In genomic region chr7:35716038-35716803, GRCh38 we compare ENCODE assay signal across 10 cellular contexts. TPM values are rescaled to one million over a fixed set of nuclear protein-coding genes. Genes with fewer than 3 reads are reported as not detected.
DNase-seq lines count a peak whose midpoint lies in the region; ATAC-seq and TF ChIP-seq lines count a peak whose summit lies in the region.
"Had no signal": no experiment of that assay in that cellular context is flagged by ENCODE, and none has a peak within 500 bp of the region (broad histone marks: within the 10 kb centered on the region; RNA-seq: fewer than 3 reads in every experiment).

No MANE protein-coding gene starts in this region.

- peak overlapping the region; percentile 57 for H3K4me3 ChIP-seq in left ventricle myocardium inferior
- no peak overlapping the region for H3K4me3 ChIP-seq in prostate gland

- no peak overlapping the region for H2BK5ac ChIP-seq in H9 (ENCODE audit: insufficient read length, low read length)

- no peaks in the 10 kb centered on the region for H3K9me3 Mint-ChIP-seq in activated naive CD8-positive, alpha-beta T cell treated with anti-CD3 and anti-CD28 coated beads for 36 hours
- H3K9me3 Mint-ChIP-seq in H9 = peaks cover 2 to 3% of the 10 kb centered on the region in 2 experiments; a peak in 2 of 5 replicates
- H3K9me3 Mint-ChIP-seq: CD4-positive, CD25-positive, alpha-beta regulatory T cell had no signal

- no peaks in the 10 kb centered on the region for H3K79me2 ChIP-seq in H9 (ENCODE audit: insufficient read depth, low read length)

- H4K91ac ChIP-seq in H9 (ENCODE audit: insufficient read length, low read depth, low read length) = no peak overlapping the region

- TF ChIP-seq CTCF in left ventricle myocardium inferior (IDR thresholded peaks at IDR 0.05; ENCODE audit: borderline replicate concordance) (no peak), prostate gland (IDR thresholded peaks at IDR 0.05) (no peak), H9 (conservative IDR thresholded peaks at IDR 0.05) (no peak)

- H3K9ac ChIP-seq in H9 (ENCODE audit: extremely low read depth, insufficient read length, low read length) = no peak overlapping the region

- no peak overlapping the region for H3K4me2 ChIP-seq in H9 (ENCODE audit: insufficient read depth, insufficient read length, low read length)

- no peak overlapping the region for H3T11ph ChIP-seq in H9 (ENCODE audit: low read length)

- no peak overlapping the region for H2BK15ac ChIP-seq in H9 (ENCODE audit: low read depth, low read length)

- H4K5ac ChIP-seq in H9 (ENCODE audit: insufficient read length, low read depth, low read length) = no peak overlapping the region

- no peak overlapping the region for H3K18ac ChIP-seq in H9 (ENCODE audit: insufficient read length, low read depth, low read length)

- H3K36me3 ChIP-seq in left ventricle myocardium inferior = no peaks in the 10 kb centered on the region
- H3K36me3 ChIP-seq in prostate gland = no peaks in the 10 kb centered on the region

- no peaks in the 10 kb centered on the region for H3K79me1 ChIP-seq in H9 (ENCODE audit: insufficient read depth, low read depth, low read length, poor library complexity, severe bottlenecking)

- peaks cover 1% of the 10 kb centered on the region for H3K4me1 Mint-ChIP-seq in activated naive CD8-positive, alpha-beta T cell treated with anti-CD3 and anti-CD28 coated beads for 36 hours
- peaks cover 8 to 10% of the 10 kb centered on the region in 2 experiments for H3K4me1 Mint-ChIP-seq in H9

- ATAC-seq in GM21423 (IDR thresholded peaks at IDR 0.05; ENCODE audit: unreplicated experiment) = no peak
- ATAC-seq in HG03432 (IDR thresholded peaks at IDR 0.05; ENCODE audit: unreplicated experiment) = no peak
- ATAC-seq: T-helper 17 cell had no signal

- TF ChIP-seq POLR2A in prostate gland (IDR thresholded peaks at IDR 0.05) = no peak

- H4K20me1 ChIP-seq in H9 (ENCODE audit: control insufficient read depth, insufficient read depth, insufficient read length) = no peaks in the 10 kb centered on the region

- no peak overlapping the region for H2AFZ ChIP-seq in H9 (ENCODE audit: low read length)

- no peaks in the 10 kb centered on the region for H3K36me3 Mint-ChIP-seq in activated naive CD8-positive, alpha-beta T cell treated with anti-CD3 and anti-CD28 coated beads for 36 hours
- no peaks in the 10 kb centered on the region for H3K36me3 Mint-ChIP-seq in H9 (ENCODE audit: insufficient read depth in 1 of 3, low read depth in 3 of 3)
- H3K36me3 Mint-ChIP-seq: CD4-positive, CD25-positive, alpha-beta regulatory T cell had no signal

- H3K27ac ChIP-seq in left ventricle myocardium inferior (replicated peaks) (peak overlapping the region; percentile 79), prostate gland (no peak overlapping the region), H9 (ENCODE audit: insufficient read length, low read depth, low read length) (no peak overlapping the region)

- H3K27me3 ChIP-seq in left ventricle myocardium inferior (ENCODE audit: low read depth) = no peaks in the 10 kb centered on the region
- no peaks in the 10 kb centered on the region for H3K27me3 ChIP-seq in prostate gland (replicated peaks; ENCODE audit: insufficient read depth)
- no peaks in the 10 kb centered on the region for H3K27me3 ChIP-seq in H9 (ENCODE audit: insufficient read depth, low read length)

- intact Hi-C loops in left ventricle myocardium inferior (cut with micrococcal nuclease) = no loop called here
- intact Hi-C loops in prostate gland (cut with DNase I) = loop anchor here (10.0 kb wide), 1 partner anchor 259 kb away; no protein-coding TSS in a partner anchor

- H3K4me3 Mint-ChIP-seq in activated naive CD8-positive, alpha-beta T cell treated with anti-CD3 and anti-CD28 coated beads for 36 hours = no peak overlapping the region
- no peak overlapping the region for H3K4me3 Mint-ChIP-seq in H9
- H3K4me3 Mint-ChIP-seq: CD4-positive, CD25-positive, alpha-beta regulatory T cell; T-helper 17 cell had no signal

- H2BK20ac ChIP-seq in H9 (ENCODE audit: low read depth, low read length, poor library complexity, severe bottlenecking) = no peak overlapping the region

- no peak overlapping the region for H2AK5ac ChIP-seq in H9 (ENCODE audit: insufficient read length, low read length)

- DNase-seq in C1 segment of cervical spinal cord (lab: John Stamatoyannopoulos, UW) (peak in 9 of 14 donors; percentile 51 to 74 (median 56)), amniotic epithelial cell (ENCODE audit: low read depth) (peak; percentile 78), left ventricle myocardium inferior (no peak), prostate gland (ENCODE audit: low spot score) (peak; percentile 42), H9 (no peak)
- DNase-seq in activated naive CD8-positive, alpha-beta T cell treated with anti-CD3 and anti-CD28 coated beads for 36 hours = no peak
- DNase-seq: CD4-positive, CD25-positive, alpha-beta regulatory T cell; T-helper 17 cell had no signal

- H3K4me1 ChIP-seq in left ventricle myocardium inferior (peaks cover 54% of the 10 kb centered on the region), prostate gland (replicated peaks) (no peaks in the 10 kb centered on the region), H9 (ENCODE audit: insufficient read depth, low read length) (no peaks in the 10 kb centered on the region)

- H3K23me2 ChIP-seq in H9 (ENCODE audit: insufficient read length, low read depth, low read length, poor library complexity, severe bottlenecking) = no peaks in the 10 kb centered on the region

- no peak overlapping the region for H2BK120ac ChIP-seq in H9 (ENCODE audit: low read depth, low read length, poor library complexity, severe bottlenecking)

- H3K27me3 Mint-ChIP-seq in activated naive CD8-positive, alpha-beta T cell treated with anti-CD3 and anti-CD28 coated beads for 36 hours = no peaks in the 10 kb centered on the region
- no peaks in the 10 kb centered on the region for H3K27me3 Mint-ChIP-seq in H9 (ENCODE audit: low read depth)

- H4K8ac ChIP-seq in H9 (replicated peaks; ENCODE audit: insufficient read length, low read depth, low read length) = no peak overlapping the region

- H3K9me3 ChIP-seq in left ventricle myocardium inferior (replicated peaks) = no peaks in the 10 kb centered on the region
- no peaks in the 10 kb centered on the region for H3K9me3 ChIP-seq in prostate gland
- no peaks in the 10 kb centered on the region for H3K9me3 ChIP-seq in H9 (ENCODE audit: control insufficient read depth, low read depth, low read length)

- no peak overlapping the region for H3K27ac Mint-ChIP-seq in activated naive CD8-positive, alpha-beta T cell treated with anti-CD3 and anti-CD28 coated beads for 36 hours
- no peak overlapping the region for H3K27ac Mint-ChIP-seq in H9
- H3K27ac Mint-ChIP-seq: CD4-positive, CD25-positive, alpha-beta regulatory T cell; T-helper 17 cell had no signal

- no peak overlapping the region for H3K14ac ChIP-seq in H9 (ENCODE audit: insufficient read depth, low read length)

- no peak overlapping the region for H3K4ac ChIP-seq in H9 (ENCODE audit: low read depth, low read length)

- no peak overlapping the region for H3K23ac ChIP-seq in H9 (ENCODE audit: insufficient read length, low read depth, low read length)

- WGBS in prostate gland = 24% methylated on average over 5 of the region's 5 CpGs
- no CpG with 5 or more reads among the region's 5 CpGs for WGBS in H9 (ENCODE audit: extremely low coverage, insufficient read length, low lambda C conversion rate)

- H3K56ac ChIP-seq in H9 (ENCODE audit: insufficient read length, low read depth, low read length) = no peak overlapping the region

- H2BK12ac ChIP-seq in H9 (ENCODE audit: insufficient read length, low read depth, low read length) = no peak overlapping the region

RNA-seq across cellular contexts. Expression of gene HERPUD2, which starts 21.3 kb away (rescaled TPM):
- total RNA-seq in left ventricle myocardium inferior = 13.6 TPM
- total RNA-seq in prostate gland = 10 to 100 TPM; 25.3 to 58.3 TPM
- total RNA-seq in activated naive CD8-positive, alpha-beta T cell treated with anti-CD3 and anti-CD28 coated beads for 36 hours = 10 to 100 TPM; 19.1 to 21.3 TPM
- 14.6 and 17.0 TPM in 2 replicates for total RNA-seq in H9 (2021)

Comparison
In these comparisons a context has a peak if more than half of its experiments do, and no peak if none do; other contexts are left out.
1. DNase-seq: peak in C1 segment of cervical spinal cord (9 of 14), amniotic epithelial cell (single experiment) and prostate gland (single experiment); none in left ventricle myocardium inferior (single experiment), activated naive CD8-positive, alpha-beta T cell treated with anti-CD3 and anti-CD28 coated beads for 36 hours (single experiment) and H9 (single experiment).